ENCODE assay signal across 31 cellular contexts in genomic region chr17:325270-325976, GRCh38.
"Had no signal": no experiment of that assay in that cellular context is flagged by ENCODE, and none has a peak within 500 bp of the region (broad histone marks: within the 10 kb centered on the region; RNA-seq: fewer than 3 reads in every experiment).

No MANE protein-coding gene starts in this region.

- H3K9me3 ChIP-seq: adrenal gland, ascending aorta, heart left ventricle, lower lobe of right lung, mucosa of descending colon, right atrium auricular region, spleen, suprapubic skin, tibial artery had no signal

- H3K27ac Mint-ChIP-seq: activated CD8-positive, alpha-beta T cell treated with anti-CD3 and anti-CD28 coated beads, Interleukin-2, amount 10 ng/mL, durations not matched to agents 7 days and 5 days; activated naive CD8-positive, alpha-beta T cell; activated T-cell treated with anti-CD3 and anti-CD28 coated beads, Interleukin-2, amount 50 U/mL, for 72 hours; immature natural killer cell; natural killer cell treated with Interleukin-12 subunit alpha and Interleukin-12 subunit beta and Interleukin-15 and Interleukin-18, amount 100 ng/mL, for 72 hours had no signal

- H3K27me3 ChIP-seq: adrenal gland, ascending aorta, cardiac muscle cell, right atrium auricular region, spleen, suprapubic skin had no signal

- ATAC-seq: activated CD8-positive, alpha-beta T cell treated with anti-CD3 and anti-CD28 coated beads, Interleukin-2, amount 10 ng/mL, durations not matched to agents 7 days and 5 days; activated T-cell treated with anti-CD3 and anti-CD28 coated beads, Interleukin-2, amount 50 U/mL, for 72 hours; esophagus mucosa; heart left ventricle; left lobe of liver; lower lobe of right lung; mucosa of descending colon; natural killer cell treated with Interleukin-12 subunit alpha and Interleukin-12 subunit beta and Interleukin-15 and Interleukin-18, amount 100 ng/mL, for 72 hours; SK-N-SH treated with all-trans-retinoic acid at 6 μM for 48 hours had no signal

- H3K4me1 ChIP-seq: ascending aorta, lower lobe of right lung, parathyroid adenoma, tibial artery had no signal

- H3K36me3 ChIP-seq: ascending aorta, cardiac muscle cell, right atrium auricular region, suprapubic skin had no signal

- H3K27me3 Mint-ChIP-seq: activated naive CD8-positive, alpha-beta T cell; natural killer cell treated with Interleukin-12 subunit alpha and Interleukin-12 subunit beta and Interleukin-15 and Interleukin-18, amount 100 ng/mL, for 72 hours had no signal

- H3K36me3 Mint-ChIP-seq: activated naive CD8-positive, alpha-beta T cell; brain; immature natural killer cell; natural killer cell treated with Interleukin-12 subunit alpha and Interleukin-12 subunit beta and Interleukin-15 and Interleukin-18, amount 100 ng/mL, for 72 hours had no signal

- H3K27ac ChIP-seq: adrenal gland, ascending aorta, cardiac muscle cell, heart left ventricle, lower lobe of right lung, parathyroid adenoma, right atrium auricular region, spleen, suprapubic skin, tibial artery had no signal

- H3K4me3 ChIP-seq: adrenal gland, ascending aorta, cardiac muscle cell, heart left ventricle, lower lobe of right lung, mucosa of descending colon, right atrium auricular region, spleen, suprapubic skin, tibial artery had no signal

- H3K9me3 Mint-ChIP-seq: activated T-cell treated with anti-CD3 and anti-CD28 coated beads, Interleukin-2, amount 50 U/mL, for 72 hours; immature natural killer cell; natural killer cell treated with Interleukin-12 subunit alpha and Interleukin-12 subunit beta and Interleukin-15 and Interleukin-18, amount 100 ng/mL, for 72 hours had no signal

- H3K4me3 Mint-ChIP-seq: activated CD8-positive, alpha-beta T cell treated with anti-CD3 and anti-CD28 coated beads, Interleukin-2, amount 10 ng/mL, durations not matched to agents 7 days and 5 days; activated naive CD8-positive, alpha-beta T cell; activated T-cell treated with anti-CD3 and anti-CD28 coated beads, Interleukin-2, amount 50 U/mL, for 72 hours; brain; immature natural killer cell; natural killer cell treated with Interleukin-12 subunit alpha and Interleukin-12 subunit beta and Interleukin-15 and Interleukin-18, amount 100 ng/mL, for 72 hours had no signal

- DNase-seq: activated CD4-positive, alpha-beta T cell treated with anti-CD3 and anti-CD28 coated beads for 1 hour; activated CD4-positive, alpha-beta T cell treated with anti-CD3 and anti-CD28 coated beads, Interleukin-2, amount 50 U/mL, for 1 hour; activated CD8-positive, alpha-beta T cell treated with anti-CD3 and anti-CD28 coated beads, Interleukin-2, amount 10 ng/mL, durations not matched to agents 7 days and 5 days; activated naive CD4-positive, alpha-beta T cell; activated T-cell treated with anti-CD3 and anti-CD28 coated beads for 4 hours; activated T-cell treated with anti-CD3 and anti-CD28 coated beads, Interleukin-2, amount 50 U/mL, for 72 hours; foreskin fibroblast; hypothalamus; immature natural killer cell; kidney glomerular epithelial cell; lower lobe of right lung; mesendoderm; nucleus accumbens; stimulated activated naive CD4-positive, alpha-beta T cell; T-helper 2 cell had no signal
